In the genomic region with DNA sequence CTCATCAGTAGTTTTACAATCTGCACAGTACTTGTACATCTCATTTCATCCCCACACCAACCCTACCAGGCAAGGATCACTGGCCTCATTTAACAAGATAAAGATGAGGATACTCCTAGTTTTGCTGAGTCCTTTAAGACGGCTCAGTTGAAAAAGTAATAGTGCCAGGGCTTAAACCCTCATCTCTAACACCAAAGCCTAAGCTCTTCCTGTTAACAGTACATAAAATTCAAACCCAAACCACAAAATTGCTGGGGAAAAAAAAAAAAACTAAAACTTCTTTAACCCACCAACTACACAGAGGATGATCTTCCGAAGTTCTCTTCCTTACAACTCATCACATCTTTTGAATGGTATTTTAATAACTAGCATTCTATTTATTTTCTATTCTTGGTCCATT, we compare ENCODE assay signal across 10 cellular contexts. TPM values are rescaled to one million over a fixed set of nuclear protein-coding genes. Genes with fewer than 3 reads are reported as not detected.
DNase-seq lines count a peak whose midpoint lies in the region; ATAC-seq, FAIRE-seq and TF ChIP-seq lines count a peak whose summit lies in the region.
"Had no signal": no experiment of that assay in that cellular context is flagged by ENCODE, and none has a peak within 500 bp of the region (broad histone marks: within the 10 kb centered on the region; RNA-seq: fewer than 3 reads in every experiment).

No MANE protein-coding gene starts in this region.

- no peak for TF ChIP-seq CTCF in RWPE2 (IDR thresholded peaks at IDR 0.05; ENCODE audit: poor library complexity, severe bottlenecking)
- no peak for TF ChIP-seq CTCF in epithelial cell of proximal tubule (conservative IDR thresholded peaks at IDR 0.05; ENCODE audit: low read depth, low read length)
- TF ChIP-seq CTCF in pancreas (IDR thresholded peaks at IDR 0.05), result no peak
- no peak for TF ChIP-seq CTCF in GM13976 (IDR thresholded peaks at IDR 0.05; ENCODE audit: borderline replicate concordance, control extremely low read depth, extremely low read depth, insufficient read depth, missing control alignments)

- peak overlapping the region; percentile 75 for H3K9ac ChIP-seq in ES-I3 (ENCODE audit: low read depth, low read length)

- H3K9me3 ChIP-seq in ES-I3 (ENCODE audit: control insufficient read depth, insufficient read depth, low read length) (no peaks in the 10 kb centered on the region), RWPE2 (ENCODE audit: severe bottlenecking) (no peaks in the 10 kb centered on the region), pancreas (no peaks in the 10 kb centered on the region)

- no peak for FAIRE-seq in pancreas (lab: Jason Lieb, UNC)

- H3K27me3 ChIP-seq in RWPE2 (ENCODE audit: insufficient read depth, poor library complexity, severe bottlenecking) (no peaks in the 10 kb centered on the region), pancreas (no peaks in the 10 kb centered on the region)

- no peak for ATAC-seq in RWPE2 (ENCODE audit: low read depth)
- no peak for ATAC-seq in pancreas

- in situ Hi-C loops in GM13976 (cut with MboI; ENCODE audit: low sequenced_read_pairs, unreplicated experiment), result no loop called here

- WGBS in pancreas, 2 donors, result 17 to 33% methylated on average over 2 of the region's 2 CpGs

- DNase-seq in RWPE2 (ENCODE audit: low spot score) (no peak), epithelial cell of proximal tubule (ENCODE audit: low read depth) (no peak), pancreas (no peak), iPS-NIHi11 (ENCODE audit: low spot score) (no peak), DMS53 treated with DMSO at 0.1 percent for 48 hours (lab: John Stamatoyannopoulos, UW; ENCODE audit: unreplicated experiment) (no peak), GM13976 (ENCODE audit: low spot score) (no peak), globus pallidus (ENCODE audit: low spot score) (no peak)
- DNase-seq: effector CD4-positive, alpha-beta T cell; NCI-H2227 treated with DMSO at 0.1 percent for 48 hours had no signal

- peak overlapping the region; percentile 71 for H3K4me3 ChIP-seq in RWPE2 (ENCODE audit: severe bottlenecking)
- peak overlapping the region; percentile 91 for H3K4me3 ChIP-seq in epithelial cell of proximal tubule (ENCODE audit: low read depth, low read length)
- peak overlapping the region in 3 of 4 donors; percentile 59 to 88 (median 64) for H3K4me3 ChIP-seq in pancreas

- intact Hi-C loops in pancreas (cut with DNase I), result no loop called here

- H3K27ac ChIP-seq in RWPE2 (ENCODE audit: poor library complexity, severe bottlenecking) (no peak overlapping the region), pancreas (no peak overlapping the region)

- H3K36me3 ChIP-seq in ES-I3 (ENCODE audit: insufficient read depth, low read length), result no peaks in the 10 kb centered on the region; the same call in 1 of the 2 replicates
- peaks cover 39% of the 10 kb centered on the region for H3K36me3 ChIP-seq in RWPE2 (ENCODE audit: low read depth)
- no peaks in the 10 kb centered on the region for H3K36me3 ChIP-seq in pancreas

- H3K4me1 ChIP-seq in ES-I3 (ENCODE audit: insufficient read depth, low read length), result no peaks in the 10 kb centered on the region
- peaks cover 4% of the 10 kb centered on the region for H3K4me1 ChIP-seq in RWPE2 (ENCODE audit: insufficient read depth, poor library complexity, severe bottlenecking)
- peaks cover 4 to 26% (median 14%) of the 10 kb centered on the region in 3 donors for H3K4me1 ChIP-seq in pancreas

RNA-seq across cellular contexts. Expression of a gene that starts 1.3 kb away (rescaled TPM):
- total RNA-seq in epithelial cell of proximal tubule (59.9 and 68.1 TPM in 2 replicates), pancreas (10 to 100 TPM; 28.0 to 60.5 (median 42.7) TPM)
- polyA plus RNA-seq in pancreas, result 10 to 100 TPM; 13.2 to 30.4 TPM

RNA-seq across cellular contexts. Expression of a gene that starts 22.5 kb away (rescaled TPM):
- total RNA-seq in epithelial cell of proximal tubule, result 14.3 and 21.7 TPM in 2 replicates
- 1 to 10 TPM; 6.7 to 8.6 (median 7.7) TPM for total RNA-seq in pancreas
- 1 to 10 TPM; 8.2 to 9.5 TPM for polyA plus RNA-seq in pancreas

RNA-seq across cellular contexts. Expression of a gene that starts 36.4 kb away (rescaled TPM):
- total RNA-seq in epithelial cell of proximal tubule, result 3.7 and 11.6 TPM in 2 replicates
- total RNA-seq in pancreas, result 1 to 10 TPM; 2.0 to 5.0 (median 3.0) TPM
- 1 to 10 TPM; 3.8 to 4.8 TPM for polyA plus RNA-seq in pancreas
